8 cellular contexts compared by ENCODE assay signal in the genomic region with DNA sequence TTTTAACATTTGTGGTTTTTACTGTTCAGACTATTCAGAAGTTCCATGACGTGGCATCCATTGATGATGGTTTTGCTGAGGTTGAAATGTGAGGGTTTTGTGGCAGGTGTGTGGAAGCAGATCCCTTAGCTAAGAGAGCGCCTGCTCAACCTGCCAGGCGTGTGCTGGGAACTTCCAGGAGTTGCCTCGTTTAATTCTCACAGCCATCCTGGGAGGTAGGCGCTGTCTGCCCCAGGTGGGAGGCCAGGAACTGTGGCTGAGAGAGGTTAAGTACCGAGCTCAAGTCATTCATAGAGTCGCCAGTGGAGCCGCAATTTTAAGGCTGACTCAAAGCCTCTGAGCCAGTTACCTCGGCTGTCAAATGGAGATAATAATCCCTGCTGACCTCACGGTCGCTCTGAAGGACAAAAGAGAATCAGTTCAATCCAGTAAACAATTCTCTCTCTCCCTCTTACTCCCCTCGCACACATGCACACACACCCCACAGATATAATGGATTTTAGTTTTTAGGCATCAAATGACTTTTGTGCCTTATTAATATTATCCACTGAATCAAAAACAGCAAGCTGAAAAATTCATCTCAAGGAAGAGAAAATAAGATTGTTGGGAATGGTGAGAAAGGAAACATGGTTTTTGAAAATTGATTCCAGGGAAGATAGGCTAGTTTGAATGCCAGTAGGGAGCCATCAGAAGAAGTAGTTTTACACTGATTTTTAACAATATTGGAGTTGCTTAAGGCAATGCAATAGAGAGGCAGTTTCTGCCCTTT.
DNase-seq lines count a peak whose midpoint lies in the region; ATAC-seq and TF ChIP-seq lines count a peak whose summit lies in the region.

No MANE protein-coding gene starts in this region.

- H3K4me1 Mint-ChIP-seq in chondrocyte (ENCODE audit: low read depth) (peaks cover 51% of the 10 kb centered on the region), nephron progenitor cell (peaks cover 68% of the 10 kb centered on the region)
- H3K4me1 Mint-ChIP-seq in stimulated activated naive CD8-positive, alpha-beta T cell treated with anti-CD3 and anti-CD28 coated beads, Interleukin-15, Interleukin-2, amounts not matched to agents 100 ng/mL and 50 ng/mL, for 24 hours (ENCODE audit: low read depth), result peaks cover 67% of the 10 kb centered on the region

- ATAC-seq in HG02759 (IDR thresholded peaks at IDR 0.05; ENCODE audit: unreplicated experiment), result peak; percentile 26

- H3K4me3 Mint-ChIP-seq in chondrocyte (ENCODE audit: unreplicated experiment) (no peak overlapping the region), nephron progenitor cell (peak overlapping the region; percentile 28)
- H3K4me3 Mint-ChIP-seq in stimulated activated naive CD8-positive, alpha-beta T cell treated with anti-CD3 and anti-CD28 coated beads, Interleukin-15, Interleukin-2, amounts not matched to agents 100 ng/mL and 50 ng/mL, for 24 hours, result peak overlapping the region; percentile 77

- H3K36me3 ChIP-seq in BLaER1 treated with 17β-estradiol and CSF1 and Interleukin-3, amounts not matched to agents 10 nM and 100 nM, result peaks cover 37 to 81% (median 62%) of the 10 kb centered on the region in 11 experiments

- H3K9me3 ChIP-seq in BLaER1 treated with 17β-estradiol and CSF1 and Interleukin-3, amounts not matched to agents 10 nM and 100 nM (replicated peaks in 1 of 11), result no peaks in the 10 kb centered on the region

- H3K27me3 Mint-ChIP-seq in chondrocyte (ENCODE audit: low read depth) (no peaks in the 10 kb centered on the region), nephron progenitor cell (ENCODE audit: low read depth, poor library complexity) (peaks cover 16% of the 10 kb centered on the region)
- H3K27me3 Mint-ChIP-seq in stimulated activated naive CD8-positive, alpha-beta T cell treated with anti-CD3 and anti-CD28 coated beads, Interleukin-15, Interleukin-2, amounts not matched to agents 100 ng/mL and 50 ng/mL, for 24 hours, result no peaks in the 10 kb centered on the region

- no peaks in the 10 kb centered on the region for H4K20me1 ChIP-seq in BLaER1 treated with 17β-estradiol and CSF1 and Interleukin-3, amounts not matched to agents 10 nM and 100 nM

- DNase-seq in activated CD4-positive, alpha-beta T cell treated with anti-CD3 and anti-CD28 coated beads for 1 hour, result peak; percentile 51
- DNase-seq in chondrocyte (ENCODE audit: low spot score) (no peak), nephron progenitor cell (no peak), cerebellar cortex (ENCODE audit: low spot score) (no peak), NCI-H187 treated with DMSO at 0.1 percent for 48 hours (lab: John Stamatoyannopoulos, UW) (no peak)

- H3K9ac ChIP-seq in BLaER1 treated with 17β-estradiol and CSF1 and Interleukin-3, amounts not matched to agents 10 nM and 100 nM, result peak overlapping the region in 8 of 11 experiments; percentile 4 to 71 (median 52); a peak in 11 of 22 replicates

- H3K36me3 Mint-ChIP-seq in chondrocyte (ENCODE audit: low read depth), result peaks cover 21% of the 10 kb centered on the region
- H3K36me3 Mint-ChIP-seq in nephron progenitor cell (ENCODE audit: low read depth), result peaks cover 42% of the 10 kb centered on the region
- H3K36me3 Mint-ChIP-seq in stimulated activated naive CD8-positive, alpha-beta T cell treated with anti-CD3 and anti-CD28 coated beads, Interleukin-15, Interleukin-2, amounts not matched to agents 100 ng/mL and 50 ng/mL, for 24 hours (ENCODE audit: low read depth), result peaks cover 55% of the 10 kb centered on the region

- H3K27me3 ChIP-seq in BLaER1 treated with 17β-estradiol and CSF1 and Interleukin-3, amounts not matched to agents 10 nM and 100 nM, result no peaks in the 10 kb centered on the region

- no peak overlapping the region for H3K4me3 ChIP-seq in BLaER1 treated with 17β-estradiol and CSF1 and Interleukin-3, amounts not matched to agents 10 nM and 100 nM

- peak overlapping the region; percentile 23 to 92 (median 54); a peak in 20 of 22 replicates for H3K27ac ChIP-seq in BLaER1 treated with 17β-estradiol and CSF1 and Interleukin-3, amounts not matched to agents 10 nM and 100 nM

- H3K9me3 Mint-ChIP-seq in chondrocyte (ENCODE audit: low read depth), result no peaks in the 10 kb centered on the region
- H3K9me3 Mint-ChIP-seq in nephron progenitor cell, result no peaks in the 10 kb centered on the region
- H3K9me3 Mint-ChIP-seq in stimulated activated naive CD8-positive, alpha-beta T cell treated with anti-CD3 and anti-CD28 coated beads, Interleukin-15, Interleukin-2, amounts not matched to agents 100 ng/mL and 50 ng/mL, for 24 hours, result no peaks in the 10 kb centered on the region

- H3K27ac Mint-ChIP-seq in chondrocyte (ENCODE audit: unreplicated experiment) (peak overlapping the region; percentile 96), nephron progenitor cell (peak overlapping the region; percentile 69)
- H3K27ac Mint-ChIP-seq in stimulated activated naive CD8-positive, alpha-beta T cell treated with anti-CD3 and anti-CD28 coated beads, Interleukin-15, Interleukin-2, amounts not matched to agents 100 ng/mL and 50 ng/mL, for 24 hours, result peak overlapping the region; percentile 97

- no peak for TF ChIP-seq CTCF in chondrocyte (IDR thresholded peaks at IDR 0.05)
- no peak for TF ChIP-seq CTCF in nephron progenitor cell (IDR thresholded peaks at IDR 0.05)

- peaks cover 43 to 68% (median 49%) of the 10 kb centered on the region in 10 experiments for H3K4me1 ChIP-seq in BLaER1 treated with 17β-estradiol and CSF1 and Interleukin-3, amounts not matched to agents 10 nM and 100 nM

- peak overlapping the region; percentile 25 to 78 (median 59) for H3K4me2 ChIP-seq in BLaER1 treated with 17β-estradiol and CSF1 and Interleukin-3, amounts not matched to agents 10 nM and 100 nM
